ENCODE assay signal across 2 cellular contexts in the genomic region with DNA sequence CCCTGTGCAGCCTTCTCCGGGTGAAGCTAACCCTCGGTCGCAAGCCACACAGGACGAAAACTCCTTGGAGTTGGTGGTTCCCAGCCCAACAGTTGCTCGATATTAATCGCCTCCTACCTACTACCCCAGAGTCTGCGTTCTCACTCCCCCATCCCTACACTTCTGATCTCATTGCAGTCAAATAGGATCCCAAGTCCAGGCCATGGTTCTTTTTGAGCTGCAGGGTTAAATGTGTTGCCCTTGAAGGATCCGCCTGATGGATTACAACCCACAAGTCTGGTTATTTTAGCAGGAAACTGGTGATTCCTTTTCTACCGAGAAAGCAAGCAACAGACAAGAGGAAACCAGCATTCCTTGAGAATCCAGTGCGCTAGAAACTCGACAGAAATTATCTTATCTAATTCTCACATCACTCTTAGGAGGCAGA.
TF ChIP-seq lines count a peak whose summit lies in the region.

No MANE protein-coding gene starts in this region.

TF ChIP-seq in SK-N-SH, 30 proteins besides CTCF, POLR2A, EP300 and RAD21 (continued from another document):
- TF ChIP-seq, protein P1, sequence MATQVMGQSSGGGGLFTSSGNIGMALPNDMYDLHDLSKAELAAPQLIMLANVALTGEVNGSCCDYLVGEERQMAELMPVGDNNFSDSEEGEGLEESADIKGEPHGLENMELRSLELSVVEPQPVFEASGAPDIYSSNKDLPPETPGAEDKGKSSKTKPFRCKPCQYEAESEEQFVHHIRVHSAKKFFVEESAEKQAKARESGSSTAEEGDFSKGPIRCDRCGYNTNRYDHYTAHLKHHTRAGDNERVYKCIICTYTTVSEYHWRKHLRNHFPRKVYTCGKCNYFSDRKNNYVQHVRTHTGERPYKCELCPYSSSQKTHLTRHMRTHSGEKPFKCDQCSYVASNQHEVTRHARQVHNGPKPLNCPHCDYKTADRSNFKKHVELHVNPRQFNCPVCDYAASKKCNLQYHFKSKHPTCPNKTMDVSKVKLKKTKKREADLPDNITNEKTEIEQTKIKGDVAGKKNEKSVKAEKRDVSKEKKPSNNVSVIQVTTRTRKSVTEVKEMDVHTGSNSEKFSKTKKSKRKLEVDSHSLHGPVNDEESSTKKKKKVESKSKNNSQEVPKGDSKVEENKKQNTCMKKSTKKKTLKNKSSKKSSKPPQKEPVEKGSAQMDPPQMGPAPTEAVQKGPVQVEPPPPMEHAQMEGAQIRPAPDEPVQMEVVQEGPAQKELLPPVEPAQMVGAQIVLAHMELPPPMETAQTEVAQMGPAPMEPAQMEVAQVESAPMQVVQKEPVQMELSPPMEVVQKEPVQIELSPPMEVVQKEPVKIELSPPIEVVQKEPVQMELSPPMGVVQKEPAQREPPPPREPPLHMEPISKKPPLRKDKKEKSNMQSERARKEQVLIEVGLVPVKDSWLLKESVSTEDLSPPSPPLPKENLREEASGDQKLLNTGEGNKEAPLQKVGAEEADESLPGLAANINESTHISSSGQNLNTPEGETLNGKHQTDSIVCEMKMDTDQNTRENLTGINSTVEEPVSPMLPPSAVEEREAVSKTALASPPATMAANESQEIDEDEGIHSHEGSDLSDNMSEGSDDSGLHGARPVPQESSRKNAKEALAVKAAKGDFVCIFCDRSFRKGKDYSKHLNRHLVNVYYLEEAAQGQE (IDR thresholded peaks at IDR 0.05; ENCODE audit: low read depth, low read length) = no peak
- TF ChIP-seq FOXM1 (IDR thresholded peaks at IDR 0.05; ENCODE audit: low read depth) (no peak), FOXJ3 (CRISPR knock-in tag; IDR thresholded peaks at IDR 0.05) (no peak), NFIC (IDR thresholded peaks at IDR 0.05; ENCODE audit: borderline replicate concordance) (no peak), FOSL2 (IDR thresholded peaks at IDR 0.05; ENCODE audit: borderline replicate concordance, low read depth) (no peak), YY1 (IDR thresholded peaks at IDR 0.05; ENCODE audit: low read depth) (no peak), NRF1 (IDR thresholded peaks at IDR 0.05; ENCODE audit: low read depth, low read length) (no peak), RCOR1 (IDR thresholded peaks at IDR 0.05; ENCODE audit: low read length) (no peak), MXI1 (IDR thresholded peaks at IDR 0.05; ENCODE audit: low read depth, low read length) (no peak), ELF1 (IDR thresholded peaks at IDR 0.05) (no peak)
- TF ChIP-seq, protein P2, sequence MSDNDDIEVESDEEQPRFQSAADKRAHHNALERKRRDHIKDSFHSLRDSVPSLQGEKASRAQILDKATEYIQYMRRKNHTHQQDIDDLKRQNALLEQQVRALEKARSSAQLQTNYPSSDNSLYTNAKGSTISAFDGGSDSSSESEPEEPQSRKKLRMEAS (IDR thresholded peaks at IDR 0.05; ENCODE audit: low read depth) = no peak
- TF ChIP-seq, protein P3, sequence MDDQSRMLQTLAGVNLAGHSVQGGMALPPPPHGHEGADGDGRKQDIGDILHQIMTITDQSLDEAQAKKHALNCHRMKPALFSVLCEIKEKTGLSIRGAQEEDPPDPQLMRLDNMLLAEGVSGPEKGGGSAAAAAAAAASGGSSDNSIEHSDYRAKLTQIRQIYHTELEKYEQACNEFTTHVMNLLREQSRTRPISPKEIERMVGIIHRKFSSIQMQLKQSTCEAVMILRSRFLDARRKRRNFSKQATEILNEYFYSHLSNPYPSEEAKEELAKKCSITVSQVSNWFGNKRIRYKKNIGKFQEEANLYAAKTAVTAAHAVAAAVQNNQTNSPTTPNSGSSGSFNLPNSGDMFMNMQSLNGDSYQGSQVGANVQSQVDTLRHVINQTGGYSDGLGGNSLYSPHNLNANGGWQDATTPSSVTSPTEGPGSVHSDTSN (IDR thresholded peaks at IDR 0.05) = no peak
- TF ChIP-seq, protein P4, sequence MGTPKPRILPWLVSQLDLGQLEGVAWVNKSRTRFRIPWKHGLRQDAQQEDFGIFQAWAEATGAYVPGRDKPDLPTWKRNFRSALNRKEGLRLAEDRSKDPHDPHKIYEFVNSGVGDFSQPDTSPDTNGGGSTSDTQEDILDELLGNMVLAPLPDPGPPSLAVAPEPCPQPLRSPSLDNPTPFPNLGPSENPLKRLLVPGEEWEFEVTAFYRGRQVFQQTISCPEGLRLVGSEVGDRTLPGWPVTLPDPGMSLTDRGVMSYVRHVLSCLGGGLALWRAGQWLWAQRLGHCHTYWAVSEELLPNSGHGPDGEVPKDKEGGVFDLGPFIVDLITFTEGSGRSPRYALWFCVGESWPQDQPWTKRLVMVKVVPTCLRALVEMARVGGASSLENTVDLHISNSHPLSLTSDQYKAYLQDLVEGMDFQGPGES (IDR thresholded peaks at IDR 0.05; ENCODE audit: low read depth, low read length) = no peak

TF ChIP-seq in SK-N-SH treated with all-trans-retinoic acid at 6 μM for 48 hours, 23 proteins besides CTCF, POLR2A, EP300 and RAD21 (continued from another document):
- TF ChIP-seq, protein P5, sequence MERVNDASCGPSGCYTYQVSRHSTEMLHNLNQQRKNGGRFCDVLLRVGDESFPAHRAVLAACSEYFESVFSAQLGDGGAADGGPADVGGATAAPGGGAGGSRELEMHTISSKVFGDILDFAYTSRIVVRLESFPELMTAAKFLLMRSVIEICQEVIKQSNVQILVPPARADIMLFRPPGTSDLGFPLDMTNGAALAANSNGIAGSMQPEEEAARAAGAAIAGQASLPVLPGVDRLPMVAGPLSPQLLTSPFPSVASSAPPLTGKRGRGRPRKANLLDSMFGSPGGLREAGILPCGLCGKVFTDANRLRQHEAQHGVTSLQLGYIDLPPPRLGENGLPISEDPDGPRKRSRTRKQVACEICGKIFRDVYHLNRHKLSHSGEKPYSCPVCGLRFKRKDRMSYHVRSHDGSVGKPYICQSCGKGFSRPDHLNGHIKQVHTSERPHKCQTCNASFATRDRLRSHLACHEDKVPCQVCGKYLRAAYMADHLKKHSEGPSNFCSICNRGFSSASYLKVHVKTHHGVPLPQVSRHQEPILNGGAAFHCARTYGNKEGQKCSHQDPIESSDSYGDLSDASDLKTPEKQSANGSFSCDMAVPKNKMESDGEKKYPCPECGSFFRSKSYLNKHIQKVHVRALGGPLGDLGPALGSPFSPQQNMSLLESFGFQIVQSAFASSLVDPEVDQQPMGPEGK (CRISPR knock-in tag; IDR thresholded peaks at IDR 0.05; ENCODE audit: borderline replicate concordance) = no peak
